Comparison of ENCODE assay signal across 6 cellular contexts in the genomic region with DNA sequence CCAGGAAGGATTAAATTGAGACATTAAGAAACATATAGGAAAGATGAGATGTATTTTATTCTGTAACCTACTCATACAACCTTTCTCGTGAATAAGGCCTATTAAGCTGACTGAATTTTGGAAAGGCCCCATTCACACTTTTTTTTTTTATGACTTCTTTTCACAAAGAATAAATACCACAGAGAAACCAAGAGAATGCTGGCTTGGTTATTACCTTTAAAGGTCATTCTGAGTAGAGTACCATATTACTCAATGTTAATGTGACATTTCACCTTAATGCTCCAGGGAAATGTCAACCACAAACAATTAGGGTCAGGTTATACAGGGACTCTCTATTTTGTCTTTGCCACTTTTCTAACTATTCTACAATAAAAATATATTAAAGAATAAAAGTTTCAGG.
"Had no signal": no experiment of that assay in that cellular context is flagged by ENCODE, and none has a peak within 500 bp of the region (broad histone marks: within the 10 kb centered on the region; RNA-seq: fewer than 3 reads in every experiment).

No MANE protein-coding gene starts in this region.

- H3K4me3 ChIP-seq: GM23338 had no signal

- ATAC-seq: GM23338, HepG2 had no signal

- H3K27ac ChIP-seq: HL-60 had no signal

- DNase-seq: H9, HCEC 1CT, KBM-7 had no signal
